ENCODE assay signal across 9 cellular contexts in the genomic region with DNA sequence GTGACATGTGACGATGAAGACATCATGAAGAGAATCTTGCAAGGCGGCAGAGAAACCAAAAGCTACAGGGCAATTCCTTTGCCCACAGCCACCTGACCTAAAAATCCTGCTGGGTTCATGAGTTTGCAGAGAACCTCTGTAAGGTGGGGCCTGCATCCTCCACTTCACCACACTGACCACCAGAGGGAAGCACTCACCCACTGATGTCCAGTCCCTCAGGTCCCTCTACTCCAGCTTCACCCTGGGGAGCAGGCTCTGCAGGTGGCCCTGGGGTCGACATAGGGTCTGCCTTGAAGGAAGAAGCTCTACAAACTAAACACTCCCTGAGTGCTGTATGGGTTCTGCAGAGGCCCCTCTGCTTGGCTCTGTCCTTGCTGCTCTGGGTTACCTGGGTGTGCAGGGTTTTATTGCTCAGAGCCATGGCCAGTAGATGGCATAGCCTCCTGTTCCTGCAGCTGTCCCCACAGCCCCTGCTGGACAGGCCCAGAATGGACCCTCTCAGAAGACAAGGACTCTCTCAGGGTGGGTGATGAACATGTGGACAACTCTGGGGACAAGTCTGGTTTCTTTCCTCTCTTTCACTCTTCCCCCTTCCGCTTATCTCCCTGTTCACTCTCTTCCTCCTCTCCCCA. TPM values are rescaled to one million over a fixed set of nuclear protein-coding genes. Genes with fewer than 3 reads are reported as not detected.
DNase-seq lines count a peak whose midpoint lies in the region; ATAC-seq and TF ChIP-seq lines count a peak whose summit lies in the region.
"Not testable (repeated sequence)": the region's sequence is repeated elsewhere in the genome, so short reads cannot be mapped to it uniquely, and the experiment has no call there.
"Had no signal": no experiment of that assay in that cellular context is flagged by ENCODE, and none has a peak within 500 bp of the region (broad histone marks: within the 10 kb centered on the region; RNA-seq: fewer than 3 reads in every experiment).

No MANE protein-coding gene starts in this region.

- intact Hi-C loops in Right ventricle myocardium superior (cut with DNase I); aorta (cut with DNase I): not testable (repeated sequence)

- H3K36me3 ChIP-seq in H7 (replicated peaks; ENCODE audit: control insufficient read depth, insufficient read depth, low read length); SJSA1; adipocyte (ENCODE audit: control insufficient read depth, insufficient read depth, low read length, severe bottlenecking); aorta (ENCODE audit: control insufficient read depth in 1 of 2, insufficient read depth in 2 of 2, low read length in 1 of 2): not testable (repeated sequence)

- not testable (repeated sequence) for H3K9me3 Mint-ChIP-seq in osteocyte (ENCODE audit: unreplicated experiment)

- not testable (repeated sequence) for H3K27me3 ChIP-seq in H7 (ENCODE audit: control insufficient read depth, insufficient read depth, low read length); SJSA1 (replicated peaks); aorta (ENCODE audit: control insufficient read depth in 1 of 2, insufficient read depth in 2 of 2, low read length in 1 of 2)
- peaks cover 29% of the 10 kb centered on the region for H3K27me3 ChIP-seq in adipocyte (replicated peaks; ENCODE audit: control insufficient read depth, insufficient read depth, low read length)

- H3K4me3 ChIP-seq in GM12865 (ENCODE audit: low read depth, low read length); H7 (ENCODE audit: insufficient read depth, low read depth, low read length); SJSA1; adipocyte (ENCODE audit: low read length); aorta (ENCODE audit: low read length in 2 of 2): not testable (repeated sequence)

- ATAC-seq in Right ventricle myocardium superior (ENCODE audit: poor library complexity), result peak; percentile 55
- peak; percentile 55 for ATAC-seq in aorta (ENCODE audit: low FRiP score)

- 45 to 49% methylated on average over 4 of the region's 4 CpGs for WGBS in aorta, 2 donors

- TF ChIP-seq CTCF in GM12865 (IDR thresholded peaks at IDR 0.05; ENCODE audit: insufficient read depth, low read depth, low read length, missing control alignments) (peak; percentile 44), LNCAP (IDR thresholded peaks at IDR 0.05) (peak; percentile 69), osteocyte (IDR thresholded peaks at IDR 0.05) (peak; percentile 57)

- not testable (repeated sequence) for H3K36me3 Mint-ChIP-seq in osteocyte (ENCODE audit: unreplicated experiment)

- H3K27me3 Mint-ChIP-seq in osteocyte (ENCODE audit: unreplicated experiment), result peaks cover 12% of the 10 kb centered on the region

- H3K9ac ChIP-seq in adipocyte (ENCODE audit: low read length), result not testable (repeated sequence)

- not testable (repeated sequence) for H3K9me3 ChIP-seq in SJSA1 (replicated peaks); adipocyte (ENCODE audit: control insufficient read depth, low read length); aorta (ENCODE audit: control insufficient read depth, low read length)

- DNase-seq in GM12865 (ENCODE audit: low read depth) (peak; percentile 28), H7 (peak; percentile 28), SJSA1 (ENCODE audit: low read depth in 1 of 2, low spot score in 2 of 2) (peak; percentile 32 to 55), adipocyte (ENCODE audit: low read depth) (peak; percentile 41), aorta (peak in 1 of 2 donors; percentile 50)
- DNase-seq in Right ventricle myocardium superior; osteocyte (ENCODE audit: extremely low spot score, unreplicated experiment): not testable (repeated sequence)

- H3K27ac ChIP-seq in SJSA1; aorta (ENCODE audit: low read depth in 1 of 2, low read length in 2 of 2): not testable (repeated sequence)

- H3K4me1 Mint-ChIP-seq in osteocyte (ENCODE audit: unreplicated experiment), result not testable (repeated sequence)

- H3K4me1 ChIP-seq in SJSA1 (replicated peaks); adipocyte (ENCODE audit: control insufficient read depth, insufficient read depth, low read length); aorta (ENCODE audit: control insufficient read depth in 1 of 2, insufficient read depth in 2 of 2, low read length in 2 of 2): not testable (repeated sequence)

- H3K27ac Mint-ChIP-seq in osteocyte (ENCODE audit: unreplicated experiment), result not testable (repeated sequence)

- not testable (repeated sequence) for H3K4me3 Mint-ChIP-seq in osteocyte (ENCODE audit: unreplicated experiment)

RNA-seq across cellular contexts. Expression of a gene that starts 27.2 kb away (rescaled TPM):
- total RNA-seq in H7 (2014; rRNA removed; shearing (Covaris generic)), result not detected in 2 replicates
- not detected in 2 replicates for total RNA-seq in SJSA1 (2014; rRNA removed; shearing (Covaris generic))
- total RNA-seq in Right ventricle myocardium superior, result not detected
- total RNA-seq in osteocyte, result not detected in 2 replicates
- under 1 TPM in 1 of 2 donors, not detected in 1; 0.75 TPM for total RNA-seq in aorta
- polyA plus RNA-seq in aorta, result not detected
- polyA plus RNA-seq: IgD-negative memory B cell had no signal

RNA-seq across cellular contexts. Expression of a gene that starts 48.6 kb away (rescaled TPM):
- 10.5 and 46.0 TPM in 2 replicates for total RNA-seq in H7 (2014; rRNA removed; shearing (Covaris generic))
- total RNA-seq in SJSA1 (2014; rRNA removed; shearing (Covaris generic)), result not detected in 2 replicates
- total RNA-seq in Right ventricle myocardium superior (not detected), osteocyte (not detected in 2 replicates), aorta (1 to 10 TPM in 1 of 2 donors, not detected in 1; 1.1 TPM)
- polyA plus RNA-seq in aorta, result not detected
- polyA plus RNA-seq: IgD-negative memory B cell had no signal
